Comparison of ENCODE assay signal across 20 cellular contexts in genomic region chr18:63443820-63444219, GRCh38. TPM values are rescaled to one million over a fixed set of nuclear protein-coding genes. Genes with fewer than 3 reads are reported as not detected.
"Had no signal": no experiment of that assay in that cellular context is flagged by ENCODE, and none has a peak within 500 bp of the region (broad histone marks: within the 10 kb centered on the region; RNA-seq: fewer than 3 reads in every experiment).

No MANE protein-coding gene starts in this region.

- H3K4me1 ChIP-seq: colonic mucosa had no signal

- H3K4me3 Mint-ChIP-seq: activated naive CD8-positive, alpha-beta T cell treated with anti-CD3 and anti-CD28 coated beads, Interleukin-2, amount 10 ng/mL, durations not matched to agents 7 days and 5 days; naive thymus-derived CD4-positive, alpha-beta T cell; stimulated activated naive B cell treated with anti-CD40 and anti-IgM and Interleukin-4, amounts not matched to agents 10 μg/mL and 1 μg/mL and 100 μg/mL, for 72 hours had no signal

- H3K4me3 ChIP-seq: cardiac muscle cell, colonic mucosa, lower lobe of right lung, right atrium auricular region, spleen had no signal

- H3K9me3 ChIP-seq: colonic mucosa, lower lobe of right lung, right atrium auricular region, spleen had no signal

- H3K27me3 Mint-ChIP-seq: stimulated activated naive B cell treated with anti-CD40 and anti-IgM and Interleukin-4, amounts not matched to agents 10 μg/mL and 1 μg/mL and 100 μg/mL, for 72 hours had no signal

- DNase-seq: activated naive CD8-positive, alpha-beta T cell treated with anti-CD3 and anti-CD28 coated beads, Interleukin-2, amount 10 ng/mL, durations not matched to agents 7 days and 5 days; activated T-cell treated with anti-CD3 and anti-CD28 coated beads for 4 hours; aorta; colonic mucosa; effector CD4-positive, alpha-beta T cell; hypothalamus; lower lobe of right lung; naive thymus-derived CD4-positive, alpha-beta T cell; posterior cingulate gyrus; spleen; stimulated activated CD4-positive, alpha-beta T cell treated with anti-CD3 and anti-CD28 coated beads, Interleukin-1b, Interleukin-23, amount 100 ng/mL, for 48 hours; stimulated activated naive B cell treated with anti-CD40 and anti-IgM and Interleukin-4, amounts not matched to agents 10 μg/mL and 1 μg/mL and 100 μg/mL, for 72 hours; substantia nigra; T1000 had no signal

- H3K36me3 Mint-ChIP-seq: activated naive CD8-positive, alpha-beta T cell treated with anti-CD3 and anti-CD28 coated beads, Interleukin-2, amount 10 ng/mL, durations not matched to agents 7 days and 5 days; naive thymus-derived CD4-positive, alpha-beta T cell; stimulated activated naive B cell treated with anti-CD40 and anti-IgM and Interleukin-4, amounts not matched to agents 10 μg/mL and 1 μg/mL and 100 μg/mL, for 72 hours had no signal

- H3K27ac ChIP-seq: cardiac muscle cell, colonic mucosa, lower lobe of right lung, right atrium auricular region, VCaP had no signal

- H3K9me3 Mint-ChIP-seq: activated naive CD8-positive, alpha-beta T cell treated with anti-CD3 and anti-CD28 coated beads, Interleukin-2, amount 10 ng/mL, durations not matched to agents 7 days and 5 days; naive thymus-derived CD4-positive, alpha-beta T cell had no signal

- H3K36me3 ChIP-seq: cardiac muscle cell, colonic mucosa, lower lobe of right lung, right atrium auricular region, spleen had no signal

- H3K27ac Mint-ChIP-seq: activated naive CD8-positive, alpha-beta T cell treated with anti-CD3 and anti-CD28 coated beads, Interleukin-2, amount 10 ng/mL, durations not matched to agents 7 days and 5 days; naive thymus-derived CD4-positive, alpha-beta T cell; stimulated activated naive B cell treated with anti-CD40 and anti-IgM and Interleukin-4, amounts not matched to agents 10 μg/mL and 1 μg/mL and 100 μg/mL, for 72 hours had no signal

- H3K27me3 ChIP-seq: cardiac muscle cell, colonic mucosa, right atrium auricular region, spleen had no signal

RNA-seq across cellular contexts. Expression of gene SERPINB5, which starts 32.9 kb away (rescaled TPM):
- total RNA-seq: activated CD8-positive, alpha-beta memory T cell treated with anti-CD3 and anti-CD28 coated beads for 36 hours; activated naive CD8-positive, alpha-beta T cell treated with anti-CD3 and anti-CD28 coated beads, Interleukin-2, amount 10 ng/mL, durations not matched to agents 7 days and 5 days; aorta; cardiac muscle cell; glomerular endothelial cell; lower lobe of right lung; mononuclear cell; naive thymus-derived CD4-positive, alpha-beta T cell; right atrium auricular region; spleen had no signal
- polyA plus RNA-seq: cardiac muscle cell; naive thymus-derived CD4-positive, alpha-beta T cell had no signal
